ENCODE assay signal across 20 cellular contexts in the genomic region with DNA sequence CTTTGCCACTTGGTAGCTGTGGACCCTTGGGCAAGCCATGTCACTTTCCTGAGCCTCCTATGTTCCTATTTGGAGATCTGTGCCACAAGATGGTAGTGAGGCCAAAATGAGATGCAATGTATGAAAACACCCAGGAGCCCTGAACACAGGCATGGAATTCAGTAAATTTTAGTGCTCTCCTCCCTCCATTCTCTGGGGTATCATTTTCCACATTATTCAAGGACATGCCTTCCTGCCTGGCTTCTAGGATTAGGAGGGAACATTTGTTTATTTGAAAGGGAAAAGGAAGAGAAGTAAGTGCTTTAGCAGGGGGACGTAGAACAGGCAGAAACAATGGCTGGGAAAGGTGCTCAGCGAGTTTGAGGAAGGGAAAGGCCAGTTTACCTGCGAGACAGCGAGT.
DNase-seq lines count a peak whose midpoint lies in the region; ATAC-seq and TF ChIP-seq lines count a peak whose summit lies in the region.
"Had no signal": no experiment of that assay in that cellular context is flagged by ENCODE, and none has a peak within 500 bp of the region (broad histone marks: within the 10 kb centered on the region; RNA-seq: fewer than 3 reads in every experiment).

No MANE protein-coding gene starts in this region.

- no peaks in the 10 kb centered on the region for H3K27me3 ChIP-seq in neuronal stem cell (ENCODE audit: control insufficient read depth in 3 of 3, insufficient read depth in 3 of 3, low read depth in 1 of 3, low read length in 3 of 3)
- no peaks in the 10 kb centered on the region for H3K27me3 ChIP-seq in CD4-positive, alpha-beta T cell (ENCODE audit: control insufficient read depth, insufficient read depth, low read length)

- no peak overlapping the region for H3K4ac ChIP-seq in neuronal stem cell (ENCODE audit: low read length)

- intact Hi-C loops in activated T-helper 1 cell treated with anti-CD3 and anti-CD28 coated beads, Interleukin-12 subunit alpha, Interleukin-12 subunit beta, Interleukin-2, Interleukin-4 antibody, amounts not matched to agents 30 ng/mL and 10 ng/mL and 1 ng/mL, durations not matched to agents 14 hours and 24 hours and 36 hours (cut with micrococcal nuclease), result loop anchor here (10.0 kb wide), 1 partner anchor 344 kb away; no protein-coding TSS in a partner anchor
- intact Hi-C loops in CD4-positive, alpha-beta T cell (cut with DNase I, micrococcal nuclease), result no loop called here

- no peak overlapping the region for H2BK12ac ChIP-seq in neuronal stem cell (ENCODE audit: low read length)

- H3K79me1 ChIP-seq in neuronal stem cell (ENCODE audit: low read depth, low read length), result no peaks in the 10 kb centered on the region

- peaks cover 0 to 7% of the 10 kb centered on the region in 2 donors for H3K9me3 ChIP-seq in neuronal stem cell (replicated peaks in 1 of 2; ENCODE audit: control insufficient read depth in 2 of 2, insufficient read depth in 1 of 2, low read depth in 1 of 2, low read length in 2 of 2)
- no peaks in the 10 kb centered on the region for H3K9me3 ChIP-seq in CD4-positive, alpha-beta T cell (ENCODE audit: control insufficient read depth, low read length)

- no peaks in the 10 kb centered on the region for H3K9me3 Mint-ChIP-seq in stimulated activated naive CD8-positive, alpha-beta T cell treated with anti-CD3 and anti-CD28 coated beads, Interleukin-15, Interleukin-2, amounts not matched to agents 100 ng/mL and 50 ng/mL, for 24 hours
- H3K9me3 Mint-ChIP-seq in stimulated activated naive CD8-positive, alpha-beta T cell treated with anti-CD3 and anti-CD28 coated beads, Interleukin-15, amount 100 ng/mL, for 72 hours, result no peaks in the 10 kb centered on the region
- no peaks in the 10 kb centered on the region for H3K9me3 Mint-ChIP-seq in endothelial cell (ENCODE audit: unreplicated experiment)
- no peaks in the 10 kb centered on the region for H3K9me3 Mint-ChIP-seq in stimulated activated effector memory CD8-positive, alpha-beta T cell treated with anti-CD3 and anti-CD28 coated beads, Interleukin-12 subunit alpha, Interleukin-12 subunit beta, amount 100 ng/mL, for 72 hours
- no peaks in the 10 kb centered on the region for H3K9me3 Mint-ChIP-seq in activated T-helper 1 cell treated with anti-CD3 and anti-CD28 coated beads, Interleukin-12 subunit alpha, Interleukin-12 subunit beta, Interleukin-2, Interleukin-4 antibody, amounts not matched to agents 30 ng/mL and 10 ng/mL and 1 ng/mL, durations not matched to agents 14 hours and 24 hours and 36 hours
- no peaks in the 10 kb centered on the region for H3K9me3 Mint-ChIP-seq in CD4-positive, alpha-beta T cell

- peaks cover 0 to 9% of the 10 kb centered on the region in 2 donors for H3K36me3 ChIP-seq in neuronal stem cell (replicated peaks in 1 of 2; ENCODE audit: control insufficient read depth in 2 of 2, insufficient read depth in 2 of 2, low read length in 2 of 2)

- no peaks in the 10 kb centered on the region for H3K4me1 Mint-ChIP-seq in stimulated activated naive CD8-positive, alpha-beta T cell treated with anti-CD3 and anti-CD28 coated beads, Interleukin-15, Interleukin-2, amounts not matched to agents 100 ng/mL and 50 ng/mL, for 24 hours (ENCODE audit: low read depth)
- peaks cover 6% of the 10 kb centered on the region for H3K4me1 Mint-ChIP-seq in stimulated activated naive CD8-positive, alpha-beta T cell treated with anti-CD3 and anti-CD28 coated beads, Interleukin-15, amount 100 ng/mL, for 72 hours
- peaks cover 45% of the 10 kb centered on the region for H3K4me1 Mint-ChIP-seq in endothelial cell (ENCODE audit: unreplicated experiment)
- H3K4me1 Mint-ChIP-seq in stimulated activated effector memory CD8-positive, alpha-beta T cell treated with anti-CD3 and anti-CD28 coated beads, Interleukin-12 subunit alpha, Interleukin-12 subunit beta, amount 100 ng/mL, for 72 hours, result no peaks in the 10 kb centered on the region
- H3K4me1 Mint-ChIP-seq in activated T-helper 1 cell treated with anti-CD3 and anti-CD28 coated beads, Interleukin-12 subunit alpha, Interleukin-12 subunit beta, Interleukin-2, Interleukin-4 antibody, amounts not matched to agents 30 ng/mL and 10 ng/mL and 1 ng/mL, durations not matched to agents 14 hours and 24 hours and 36 hours (ENCODE audit: low read depth), result no peaks in the 10 kb centered on the region
- no peaks in the 10 kb centered on the region for H3K4me1 Mint-ChIP-seq in CD4-positive, alpha-beta T cell (ENCODE audit: low read depth)

- H3K23ac ChIP-seq in neuronal stem cell (ENCODE audit: low read depth, low read length, poor library complexity), result no peak overlapping the region

- no peak overlapping the region for H3K14ac ChIP-seq in neuronal stem cell (ENCODE audit: low read length)

- H2BK120ac ChIP-seq in neuronal stem cell (ENCODE audit: low read depth, low read length), result no peak overlapping the region

- DNase-seq in stimulated activated naive CD8-positive, alpha-beta T cell treated with anti-CD3 and anti-CD28 coated beads, Interleukin-15, amount 100 ng/mL, for 72 hours, result no peak
- DNase-seq in endothelial cell (ENCODE audit: low spot score), result no peak
- DNase-seq in neuronal stem cell (ENCODE audit: low spot score), result no peak
- no peak for DNase-seq in stimulated activated effector memory CD8-positive, alpha-beta T cell treated with anti-CD3 and anti-CD28 coated beads, Interleukin-12 subunit alpha, Interleukin-12 subunit beta, amount 100 ng/mL, for 72 hours (ENCODE audit: low spot score in 2 of 2)
- DNase-seq in activated T-helper 1 cell treated with anti-CD3 and anti-CD28 coated beads, Interleukin-12 subunit alpha, Interleukin-12 subunit beta, Interleukin-2, Interleukin-4 antibody, amounts not matched to agents 30 ng/mL and 10 ng/mL and 1 ng/mL, durations not matched to agents 14 hours and 24 hours and 36 hours (ENCODE audit: low spot score), result no peak
- DNase-seq in CD4-positive, alpha-beta T cell, result no peak
- DNase-seq: DMS53, GDM1, GOT3, KG1, NCI-H1436, NCI-H2029 treated with DMSO at 0.1 percent for 48 hours, NCI-H226, NCI-H524, NCI-H82, OCI-M1 had no signal

- no peak overlapping the region for H2AFZ ChIP-seq in neuronal stem cell (ENCODE audit: low read length)

- no peak for ATAC-seq in stimulated activated naive CD8-positive, alpha-beta T cell treated with anti-CD3 and anti-CD28 coated beads, Interleukin-15, amount 100 ng/mL, for 72 hours
- no peak for ATAC-seq in stimulated activated effector memory CD8-positive, alpha-beta T cell treated with anti-CD3 and anti-CD28 coated beads, Interleukin-12 subunit alpha, Interleukin-12 subunit beta, amount 100 ng/mL, for 72 hours
- no peak for ATAC-seq in CD4-positive, alpha-beta T cell (ENCODE audit: poor library complexity)
- ATAC-seq: HCT116, Right ventricle myocardium inferior had no signal

- peak overlapping the region; percentile 30 for H3K18ac ChIP-seq in neuronal stem cell (ENCODE audit: low read length)

- H3K4me2 ChIP-seq in neuronal stem cell (ENCODE audit: insufficient read depth, low read length, poor library complexity, severe bottlenecking), result no peak overlapping the region

- CTCF ChIA-PET in CD4-positive, alpha-beta T cell (lab: Charles Lee), result interaction anchor here (1.6 kb wide), 1 partner anchor 8 kb away, joined by 3 read pairs; no protein-coding TSS in a partner anchor

- no peak overlapping the region for H3K4me3 ChIP-seq in neuronal stem cell (ENCODE audit: low read length in 2 of 2)

- no peaks in the 10 kb centered on the region for H3K27me3 Mint-ChIP-seq in stimulated activated naive CD8-positive, alpha-beta T cell treated with anti-CD3 and anti-CD28 coated beads, Interleukin-15, Interleukin-2, amounts not matched to agents 100 ng/mL and 50 ng/mL, for 24 hours
- H3K27me3 Mint-ChIP-seq in stimulated activated naive CD8-positive, alpha-beta T cell treated with anti-CD3 and anti-CD28 coated beads, Interleukin-15, amount 100 ng/mL, for 72 hours, result no peaks in the 10 kb centered on the region
- H3K27me3 Mint-ChIP-seq in endothelial cell (ENCODE audit: unreplicated experiment), result no peaks in the 10 kb centered on the region
- H3K27me3 Mint-ChIP-seq in activated T-helper 1 cell treated with anti-CD3 and anti-CD28 coated beads, Interleukin-12 subunit alpha, Interleukin-12 subunit beta, Interleukin-2, Interleukin-4 antibody, amounts not matched to agents 30 ng/mL and 10 ng/mL and 1 ng/mL, durations not matched to agents 14 hours and 24 hours and 36 hours (ENCODE audit: insufficient read depth), result no peaks in the 10 kb centered on the region
- H3K27me3 Mint-ChIP-seq in CD4-positive, alpha-beta T cell, result no peaks in the 10 kb centered on the region

- no CpG with 5 or more reads among the region's 4 CpGs for WGBS in neuronal stem cell (ENCODE audit: extremely low coverage in 2 of 2, insufficient read length in 2 of 2, insufficient replicate concordance in 1 of 2), 2 donors

- no peak overlapping the region for H2BK5ac ChIP-seq in neuronal stem cell (ENCODE audit: low read length)

- H3K36me3 Mint-ChIP-seq in stimulated activated naive CD8-positive, alpha-beta T cell treated with anti-CD3 and anti-CD28 coated beads, Interleukin-15, Interleukin-2, amounts not matched to agents 100 ng/mL and 50 ng/mL, for 24 hours (ENCODE audit: low read depth), result peaks cover 37% of the 10 kb centered on the region
- H3K36me3 Mint-ChIP-seq in endothelial cell (ENCODE audit: low read depth, unreplicated experiment), result peaks cover 9% of the 10 kb centered on the region
- peaks cover 59% of the 10 kb centered on the region for H3K36me3 Mint-ChIP-seq in stimulated activated effector memory CD8-positive, alpha-beta T cell treated with anti-CD3 and anti-CD28 coated beads, Interleukin-12 subunit alpha, Interleukin-12 subunit beta, amount 100 ng/mL, for 72 hours
- H3K36me3 Mint-ChIP-seq in activated T-helper 1 cell treated with anti-CD3 and anti-CD28 coated beads, Interleukin-12 subunit alpha, Interleukin-12 subunit beta, Interleukin-2, Interleukin-4 antibody, amounts not matched to agents 30 ng/mL and 10 ng/mL and 1 ng/mL, durations not matched to agents 14 hours and 24 hours and 36 hours (ENCODE audit: low read depth), result peaks cover 14% of the 10 kb centered on the region
- peaks cover 58% of the 10 kb centered on the region for H3K36me3 Mint-ChIP-seq in CD4-positive, alpha-beta T cell (ENCODE audit: low read depth)

- H2BK15ac ChIP-seq in neuronal stem cell (ENCODE audit: low read length), result no peak overlapping the region

- H4K91ac ChIP-seq in neuronal stem cell (ENCODE audit: low read depth, low read length, poor library complexity), result no peak overlapping the region

- no peak overlapping the region for H3K27ac ChIP-seq in neuronal stem cell (replicated peaks; ENCODE audit: low read length)
- no peak overlapping the region for H3K27ac ChIP-seq in CD4-positive, alpha-beta T cell (ENCODE audit: low read depth, low read length)
- H3K27ac ChIP-seq: C4-2B had no signal

- H3K9ac ChIP-seq in neuronal stem cell (ENCODE audit: low read depth, low read length, poor library complexity), result no peak overlapping the region

- peak overlapping the region; percentile 13 for H3K27ac Mint-ChIP-seq in stimulated activated naive CD8-positive, alpha-beta T cell treated with anti-CD3 and anti-CD28 coated beads, Interleukin-15, Interleukin-2, amounts not matched to agents 100 ng/mL and 50 ng/mL, for 24 hours
- no peak overlapping the region for H3K27ac Mint-ChIP-seq in stimulated activated naive CD8-positive, alpha-beta T cell treated with anti-CD3 and anti-CD28 coated beads, Interleukin-15, amount 100 ng/mL, for 72 hours
- peak overlapping the region; percentile 57 for H3K27ac Mint-ChIP-seq in endothelial cell (ENCODE audit: unreplicated experiment)
- H3K27ac Mint-ChIP-seq in stimulated activated effector memory CD8-positive, alpha-beta T cell treated with anti-CD3 and anti-CD28 coated beads, Interleukin-12 subunit alpha, Interleukin-12 subunit beta, amount 100 ng/mL, for 72 hours, result no peak overlapping the region
- no peak overlapping the region for H3K27ac Mint-ChIP-seq in activated T-helper 1 cell treated with anti-CD3 and anti-CD28 coated beads, Interleukin-12 subunit alpha, Interleukin-12 subunit beta, Interleukin-2, Interleukin-4 antibody, amounts not matched to agents 30 ng/mL and 10 ng/mL and 1 ng/mL, durations not matched to agents 14 hours and 24 hours and 36 hours
- no peak overlapping the region for H3K27ac Mint-ChIP-seq in CD4-positive, alpha-beta T cell

- POLR2A ChIA-PET in CD4-positive, alpha-beta T cell (lab: Charles Lee), result no interaction called here

- H4K8ac ChIP-seq in neuronal stem cell (ENCODE audit: low read depth, low read length), result no peak overlapping the region

- no peak overlapping the region for H3K4me3 Mint-ChIP-seq in stimulated activated naive CD8-positive, alpha-beta T cell treated with anti-CD3 and anti-CD28 coated beads, Interleukin-15, Interleukin-2, amounts not matched to agents 100 ng/mL and 50 ng/mL, for 24 hours
- no peak overlapping the region for H3K4me3 Mint-ChIP-seq in stimulated activated naive CD8-positive, alpha-beta T cell treated with anti-CD3 and anti-CD28 coated beads, Interleukin-15, amount 100 ng/mL, for 72 hours
- H3K4me3 Mint-ChIP-seq in endothelial cell (ENCODE audit: unreplicated experiment), result no peak overlapping the region
- H3K4me3 Mint-ChIP-seq in stimulated activated effector memory CD8-positive, alpha-beta T cell treated with anti-CD3 and anti-CD28 coated beads, Interleukin-12 subunit alpha, Interleukin-12 subunit beta, amount 100 ng/mL, for 72 hours, result no peak overlapping the region
- no peak overlapping the region for H3K4me3 Mint-ChIP-seq in activated T-helper 1 cell treated with anti-CD3 and anti-CD28 coated beads, Interleukin-12 subunit alpha, Interleukin-12 subunit beta, Interleukin-2, Interleukin-4 antibody, amounts not matched to agents 30 ng/mL and 10 ng/mL and 1 ng/mL, durations not matched to agents 14 hours and 24 hours and 36 hours
- no peak overlapping the region for H3K4me3 Mint-ChIP-seq in CD4-positive, alpha-beta T cell

- TF ChIP-seq CTCF in endothelial cell (IDR thresholded peaks at IDR 0.05; ENCODE audit: unreplicated experiment), result no peak
- no peak for TF ChIP-seq CTCF in CD4-positive, alpha-beta T cell (IDR thresholded peaks at IDR 0.05)

- no peak overlapping the region for H2AK5ac ChIP-seq in neuronal stem cell (ENCODE audit: low read depth, low read length)

- peaks cover 13 to 15% of the 10 kb centered on the region in 2 donors for H3K4me1 ChIP-seq in neuronal stem cell (ENCODE audit: control insufficient read depth in 2 of 2, insufficient read depth in 1 of 2, low read depth in 1 of 2, low read length in 2 of 2)

Comparison
In these comparisons a context has a peak if more than half of its experiments do, and no peak if none do; other contexts are left out.
1. H3K27ac Mint-ChIP-seq: peak in stimulated activated naive CD8-positive, alpha-beta T cell treated with anti-CD3 and anti-CD28 coated beads, Interleukin-15, Interleukin-2, amounts not matched to agents 100 ng/mL and 50 ng/mL, for 24 hours (single experiment) and endothelial cell (single experiment); none in stimulated activated naive CD8-positive, alpha-beta T cell treated with anti-CD3 and anti-CD28 coated beads, Interleukin-15, amount 100 ng/mL, for 72 hours (0 of 2), stimulated activated effector memory CD8-positive, alpha-beta T cell treated with anti-CD3 and anti-CD28 coated beads, Interleukin-12 subunit alpha, Interleukin-12 subunit beta, amount 100 ng/mL, for 72 hours (single experiment), activated T-helper 1 cell treated with anti-CD3 and anti-CD28 coated beads, Interleukin-12 subunit alpha, Interleukin-12 subunit beta, Interleukin-2, Interleukin-4 antibody, amounts not matched to agents 30 ng/mL and 10 ng/mL and 1 ng/mL, durations not matched to agents 14 hours and 24 hours and 36 hours (single experiment) and CD4-positive, alpha-beta T cell (single experiment).